ENCODE assay signal across 8 cellular contexts in the genomic region with DNA sequence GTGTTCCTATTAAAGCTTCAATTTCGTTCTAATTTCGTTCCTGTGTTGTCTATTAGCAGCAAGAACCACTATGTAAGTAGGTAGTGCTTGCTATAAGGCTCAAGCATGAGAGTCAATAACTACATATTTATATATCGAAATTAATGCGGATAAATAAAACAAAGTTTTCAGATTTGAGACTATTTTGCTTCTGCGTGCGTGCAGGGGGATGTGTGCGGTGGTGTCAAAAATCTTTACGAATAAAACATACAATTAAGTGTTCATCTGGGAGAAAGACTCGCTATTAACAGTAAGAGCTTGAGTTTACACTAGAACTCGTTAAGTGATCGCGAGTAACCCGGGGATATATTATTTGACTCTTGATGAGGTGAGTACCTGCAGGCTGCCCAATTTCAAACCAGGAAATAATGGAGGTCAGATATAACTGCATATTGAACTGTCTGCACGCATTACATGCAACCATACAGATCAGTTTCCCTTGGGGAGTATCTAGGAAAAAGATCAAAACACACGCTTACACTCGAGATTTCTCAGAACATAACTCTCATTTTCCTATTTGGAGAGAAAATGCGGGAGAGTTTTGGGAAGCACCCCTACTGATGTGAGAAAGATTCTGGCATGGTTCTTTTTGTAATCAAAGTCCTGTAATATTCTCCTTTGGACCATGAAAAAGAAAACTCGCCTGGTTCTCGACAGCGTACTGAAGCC. TPM values are rescaled to one million over a fixed set of nuclear protein-coding genes. Genes with fewer than 3 reads are reported as not detected.
A peak's percentile ranks its signal among the peaks of the same experiment; 100 is the strongest.
DNase-seq lines count a peak whose midpoint lies in the region; ATAC-seq and TF ChIP-seq lines count a peak whose summit lies in the region.

No MANE protein-coding gene starts in this region.

- no peaks in the 10 kb centered on the region for H3K9me3 ChIP-seq in OCI-LY7 (ENCODE audit: low read length)
- no peaks in the 10 kb centered on the region for H3K9me3 ChIP-seq in mucosa of descending colon

- TF ChIP-seq CTCF in 22Rv1 (IDR thresholded peaks at IDR 0.05) = no peak
- no peak for TF ChIP-seq CTCF in GM12865 (IDR thresholded peaks at IDR 0.05; ENCODE audit: insufficient read depth, low read depth, low read length, missing control alignments)
- TF ChIP-seq CTCF in OCI-LY7 (conservative IDR thresholded peaks at IDR 0.05; ENCODE audit: low read length) = no peak
- no peak for TF ChIP-seq CTCF in mucosa of descending colon (IDR thresholded peaks at IDR 0.05)

- H3K36me3 ChIP-seq in OCI-LY7 (ENCODE audit: insufficient read depth, low read length) = peaks cover 39% of the 10 kb centered on the region
- H3K36me3 ChIP-seq in mucosa of descending colon (ENCODE audit: low read depth) = peaks cover 5% of the 10 kb centered on the region

- intact Hi-C loops in OCI-LY7 (cut with micrococcal nuclease; ENCODE audit: unreplicated experiment) (loop anchor here (2.0 kb wide), 1 partner anchor 47 kb away; a partner anchor contains a TSS), mucosa of descending colon (cut with DNase I, micrococcal nuclease) (no loop called here)

- peak overlapping the region; percentile 98 for H3K4me3 ChIP-seq in GM12865 (ENCODE audit: low read depth, low read length)
- peak overlapping the region; percentile 92 for H3K4me3 ChIP-seq in OCI-LY7 (ENCODE audit: low read depth, low read length, poor library complexity, severe bottlenecking)
- H3K4me3 ChIP-seq in mucosa of descending colon = peak overlapping the region; percentile 87

- POLR2A ChIA-PET in OCI-LY7 (lab: Charles Lee) = interaction anchor here (0.6 to 4.5 kb wide), 16 partner anchors 8 to 298 kb away, joined by 3 to 42 read pairs (median 5); a partner anchor contains a TSS

- peaks cover 20% of the 10 kb centered on the region; the same call in 1 of the 2 replicates for H4K20me1 ChIP-seq in OCI-LY7 (ENCODE audit: insufficient read depth, low read length)

- ATAC-seq in mucosa of descending colon (peak; percentile 28), HG03159 (IDR thresholded peaks at IDR 0.05; ENCODE audit: unreplicated experiment) (no peak), GM19463 (IDR thresholded peaks at IDR 0.05; ENCODE audit: unreplicated experiment) (no peak), HG02970 (IDR thresholded peaks at IDR 0.05; ENCODE audit: low FRiP score, unreplicated experiment) (no peak)

- TSS peak; percentile 59 for BruUV-seq in OCI-LY7 (replicated peaks; lab: Mats Ljungman, UMichigan)

- DNase-seq in GM12865 (ENCODE audit: low read depth) (peak; percentile 36), OCI-LY7 (ENCODE audit: low spot score) (peak; percentile 42), dermis blood vessel endothelial cell (peak; percentile 29), mucosa of descending colon (peak in 1 of 3 donors; percentile 13)

- CTCF ChIA-PET in OCI-LY7 (lab: Charles Lee; ENCODE audit: unreplicated experiment) = interaction anchor here (0.6 to 1.1 kb wide), 2 partner anchors 35 to 40 kb away, joined by 3 read pairs; no protein-coding TSS in a partner anchor

- H2AFZ ChIP-seq in OCI-LY7 (ENCODE audit: low read length) = peak overlapping the region; percentile 92; the same call in 1 of the 2 replicates

- peak overlapping the region; percentile 95 for H3K4me2 ChIP-seq in OCI-LY7 (ENCODE audit: low read length)

- H3K9me2 ChIP-seq in OCI-LY7 (ENCODE audit: insufficient read depth, low read length) = no peaks in the 10 kb centered on the region

- H3K27ac ChIP-seq in 22Rv1 = peak overlapping the region; percentile 67
- peak overlapping the region; percentile 90 for H3K27ac ChIP-seq in OCI-LY7 (ENCODE audit: low read depth, low read length, poor library complexity, severe bottlenecking)

- H3K4me1 ChIP-seq in OCI-LY7 (ENCODE audit: insufficient read depth, low read length, poor library complexity, severe bottlenecking) (peaks cover 36% of the 10 kb centered on the region), mucosa of descending colon (ENCODE audit: low read depth) (peaks cover 8% of the 10 kb centered on the region)

- H3K79me2 ChIP-seq in OCI-LY7 (ENCODE audit: insufficient read depth, low read depth, low read length) = peaks cover 60% of the 10 kb centered on the region

RNA-seq across cellular contexts. Expression of a gene that starts 0.8 kb away (rescaled TPM):
- total RNA-seq in OCI-LY7 (2014; rRNA removed; shearing (Covaris generic)) = 20.6 and 29.4 TPM in 2 replicates
- 22.0 and 26.1 TPM in 2 replicates for total RNA-seq in OCI-LY7 (2022)
- total RNA-seq in dermis blood vessel endothelial cell = 127 and 157 TPM in 2 replicates
- total RNA-seq in mucosa of descending colon = 100 to 1,000 TPM; 108 to 124 (median 116) TPM

RNA-seq across cellular contexts. Expression of a gene that starts 30.6 kb away (rescaled TPM):
- 0.95 and 2.3 TPM in 2 replicates for total RNA-seq in OCI-LY7 (2014; rRNA removed; shearing (Covaris generic))
- total RNA-seq in OCI-LY7 (2022) (6.4 and 7.1 TPM in 2 replicates), dermis blood vessel endothelial cell (3.4 and 4.8 TPM in 2 replicates), mucosa of descending colon (10 to 100 TPM; 10.1 to 15.2 (median 12.3) TPM)

RNA-seq across cellular contexts. Expression of a gene that starts 46.6 kb away (rescaled TPM):
- total RNA-seq in OCI-LY7 (2014; rRNA removed; shearing (Covaris generic)) = 17.3 and 17.9 TPM in 2 replicates
- total RNA-seq in OCI-LY7 (2022) = 28.9 and 31.7 TPM in 2 replicates
- total RNA-seq in dermis blood vessel endothelial cell = 23.9 and 29.6 TPM in 2 replicates
- total RNA-seq in mucosa of descending colon = 10 to 100 TPM; 20.8 to 22.0 (median 20.9) TPM

RNA-seq across cellular contexts. Expression of a gene that starts 46.7 kb away (rescaled TPM):
- total RNA-seq in OCI-LY7 (2014; rRNA removed; shearing (Covaris generic)) = 20.5 and 21.1 TPM in 2 replicates
- 23.3 and 27.0 TPM in 2 replicates for total RNA-seq in OCI-LY7 (2022)
- 18.7 and 22.8 TPM in 2 replicates for total RNA-seq in dermis blood vessel endothelial cell
- total RNA-seq in mucosa of descending colon = 10 to 100 TPM in 2 of 3 donors, 1 to 10 TPM in 1; 9.2 to 18.0 (median 15.1) TPM
